ENCODE assay signal across 1 cellular context in the genomic region with DNA sequence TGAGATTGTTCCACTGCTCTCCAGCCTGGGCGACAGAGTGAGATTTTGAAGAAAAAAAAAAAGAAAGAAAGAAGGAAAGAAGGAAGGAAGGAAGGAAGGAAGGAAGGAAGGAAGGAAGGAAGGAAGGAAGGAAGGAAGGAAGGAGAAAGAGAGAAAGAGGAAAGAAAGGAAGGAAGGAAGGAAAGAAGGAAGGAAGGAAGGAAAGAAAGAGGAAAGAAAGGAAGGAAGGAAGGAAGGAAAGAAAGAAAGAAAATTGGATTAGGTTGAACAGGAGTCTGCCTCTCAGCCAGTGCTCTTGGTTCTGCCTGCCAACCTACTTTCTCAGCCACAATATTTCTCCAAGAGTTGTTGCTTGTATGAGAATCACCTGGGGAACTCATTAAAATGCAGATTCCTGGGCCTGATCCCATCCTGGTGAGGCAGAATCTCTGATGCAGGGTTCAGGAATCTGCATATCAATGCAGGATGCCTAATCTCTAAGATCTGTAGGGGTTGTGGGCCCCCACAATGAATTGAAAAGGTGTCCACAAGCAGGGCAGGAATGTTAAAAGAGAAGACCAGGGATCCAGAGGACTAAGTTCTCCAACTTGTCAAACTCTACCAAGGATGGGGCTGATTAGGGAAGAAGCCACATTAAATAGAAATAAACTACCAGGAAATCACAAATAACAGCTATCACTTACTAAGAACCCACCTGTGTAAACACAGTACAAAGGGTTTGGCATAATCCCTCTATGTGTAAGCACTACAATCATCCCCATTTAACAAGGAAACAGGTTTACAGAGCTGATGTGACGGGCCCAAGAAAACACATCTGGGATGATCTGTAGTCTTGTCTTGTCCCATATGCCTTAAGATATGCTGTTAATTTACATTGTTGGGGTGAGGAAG.
TF ChIP-seq lines count a peak whose summit lies in the region.

No MANE protein-coding gene starts in this region.

TF ChIP-seq in SK-N-SH treated with all-trans-retinoic acid at 6 μM for 48 hours, 23 proteins besides CTCF, POLR2A, EP300 and RAD21 (continued from another document):
- TF ChIP-seq, protein P1, sequence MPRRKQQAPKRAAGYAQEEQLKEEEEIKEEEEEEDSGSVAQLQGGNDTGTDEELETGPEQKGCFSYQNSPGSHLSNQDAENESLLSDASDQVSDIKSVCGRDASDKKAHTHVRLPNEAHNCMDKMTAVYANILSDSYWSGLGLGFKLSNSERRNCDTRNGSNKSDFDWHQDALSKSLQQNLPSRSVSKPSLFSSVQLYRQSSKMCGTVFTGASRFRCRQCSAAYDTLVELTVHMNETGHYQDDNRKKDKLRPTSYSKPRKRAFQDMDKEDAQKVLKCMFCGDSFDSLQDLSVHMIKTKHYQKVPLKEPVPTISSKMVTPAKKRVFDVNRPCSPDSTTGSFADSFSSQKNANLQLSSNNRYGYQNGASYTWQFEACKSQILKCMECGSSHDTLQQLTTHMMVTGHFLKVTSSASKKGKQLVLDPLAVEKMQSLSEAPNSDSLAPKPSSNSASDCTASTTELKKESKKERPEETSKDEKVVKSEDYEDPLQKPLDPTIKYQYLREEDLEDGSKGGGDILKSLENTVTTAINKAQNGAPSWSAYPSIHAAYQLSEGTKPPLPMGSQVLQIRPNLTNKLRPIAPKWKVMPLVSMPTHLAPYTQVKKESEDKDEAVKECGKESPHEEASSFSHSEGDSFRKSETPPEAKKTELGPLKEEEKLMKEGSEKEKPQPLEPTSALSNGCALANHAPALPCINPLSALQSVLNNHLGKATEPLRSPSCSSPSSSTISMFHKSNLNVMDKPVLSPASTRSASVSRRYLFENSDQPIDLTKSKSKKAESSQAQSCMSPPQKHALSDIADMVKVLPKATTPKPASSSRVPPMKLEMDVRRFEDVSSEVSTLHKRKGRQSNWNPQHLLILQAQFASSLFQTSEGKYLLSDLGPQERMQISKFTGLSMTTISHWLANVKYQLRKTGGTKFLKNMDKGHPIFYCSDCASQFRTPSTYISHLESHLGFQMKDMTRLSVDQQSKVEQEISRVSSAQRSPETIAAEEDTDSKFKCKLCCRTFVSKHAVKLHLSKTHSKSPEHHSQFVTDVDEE (CRISPR knock-in tag; IDR thresholded peaks at IDR 0.05) = no peak
